14 cellular contexts compared by ENCODE assay signal in genomic region chr1:85135456-85135798, GRCh38.
DNase-seq lines count a peak whose midpoint lies in the region; ATAC-seq, FAIRE-seq and TF ChIP-seq lines count a peak whose summit lies in the region.
"Had no signal": no experiment of that assay in that cellular context is flagged by ENCODE, and none has a peak within 500 bp of the region (broad histone marks: within the 10 kb centered on the region; RNA-seq: fewer than 3 reads in every experiment).

No MANE protein-coding gene starts in this region.

- H3K27ac ChIP-seq in A549 (no peak overlapping the region), heart left ventricle (no peak overlapping the region)
- H3K27ac ChIP-seq: body of pancreas had no signal

- no peak overlapping the region for H3K4me3 Mint-ChIP-seq in WTC11
- H3K4me3 Mint-ChIP-seq: stimulated activated naive CD8-positive, alpha-beta T cell treated with anti-CD3 and anti-CD28 coated beads, Interleukin-15, Interleukin-2, amounts not matched to agents 100 ng/mL and 50 ng/mL, for 24 hours had no signal

- no peaks in the 10 kb centered on the region for H3K27me3 Mint-ChIP-seq in WTC11 (ENCODE audit: low read depth)

- H3K4me1 Mint-ChIP-seq in WTC11 = no peaks in the 10 kb centered on the region

- H3K9me3 Mint-ChIP-seq in WTC11 = no peaks in the 10 kb centered on the region
- H3K9me3 Mint-ChIP-seq: stimulated activated naive CD8-positive, alpha-beta T cell treated with anti-CD3 and anti-CD28 coated beads, Interleukin-15, Interleukin-2, amounts not matched to agents 100 ng/mL and 50 ng/mL, for 24 hours had no signal

- no peak for TF ChIP-seq POLR2A in A549 (IDR thresholded peaks at IDR 0.05; ENCODE audit: low read length)
- TF ChIP-seq POLR2A in heart left ventricle (IDR thresholded peaks at IDR 0.05) = no peak

- no peak for DNase-seq in A549 (ENCODE audit: low read depth in 1 of 2, low spot score in 1 of 2)
- peak; percentile 58 for DNase-seq in NCI-H128 (lab: John Stamatoyannopoulos, UW; ENCODE audit: unreplicated experiment)
- peak; percentile 78 for DNase-seq in NCI-H69 (lab: John Stamatoyannopoulos, UW)
- peak; percentile 13 for DNase-seq in epithelial cell of proximal tubule (ENCODE audit: low read depth)
- DNase-seq in heart left ventricle = no peak
- no peak for DNase-seq in NCI-H2171 treated with DMSO at 0.1 percent for 48 hours (lab: John Stamatoyannopoulos, UW)
- no peak for DNase-seq in WTC11 (ENCODE audit: low spot score)
- DNase-seq: effector CD4-positive, alpha-beta T cell; NCI-H2081 treated with DMSO at 0.1 percent for 48 hours; T-helper 1 cell had no signal

- intact Hi-C loops in heart left ventricle (cut with DNase I) = no loop called here

- H3K9me3 ChIP-seq in A549 (no peaks in the 10 kb centered on the region), heart left ventricle (no peaks in the 10 kb centered on the region)
- H3K9me3 ChIP-seq: body of pancreas, Caco-2 had no signal

- no peak for TF ChIP-seq CTCF in A549 (IDR thresholded peaks at IDR 0.05)
- TF ChIP-seq CTCF in epithelial cell of proximal tubule (conservative IDR thresholded peaks at IDR 0.05; ENCODE audit: low read depth, low read length) = no peak
- no peak for TF ChIP-seq CTCF in heart left ventricle (IDR thresholded peaks at IDR 0.05)
- no peak for TF ChIP-seq CTCF in WTC11 (IDR thresholded peaks at IDR 0.05)

- no peak for FAIRE-seq in A549 (lab: Jason Lieb, UNC)

- no peak for TF ChIP-seq RAD21 in A549 (conservative IDR thresholded peaks at IDR 0.05 in 1 of 2, IDR thresholded peaks at IDR 0.05 in 1 of 2)

- ATAC-seq in A549 (no peak), heart left ventricle (no peak), HG03108 (IDR thresholded peaks at IDR 0.05; ENCODE audit: unreplicated experiment) (no peak), WTC11 (no peak)
- ATAC-seq: body of pancreas had no signal

- H3K4me3 ChIP-seq in A549 = no peak overlapping the region
- no peak overlapping the region for H3K4me3 ChIP-seq in epithelial cell of proximal tubule (ENCODE audit: low read depth, low read length)
- no peak overlapping the region for H3K4me3 ChIP-seq in heart left ventricle
- H3K4me3 ChIP-seq: body of pancreas had no signal

- POLR2A ChIA-PET in A549 (lab: Yijun Ruan, JAX) = no interaction called here
- POLR2A ChIA-PET in WTC11 (lab: Charles Lee) = no interaction called here

- H3K36me3 ChIP-seq in heart left ventricle = no peaks in the 10 kb centered on the region

- 88% methylated on average over 1 of the region's 1 CpG for WGBS in A549 (ENCODE audit: missing lambda C conversion rate)
- WGBS in heart left ventricle, 4 donors = 94 to 98% (median 97%) methylated on average over 1 of the region's 1 CpG

- no peaks in the 10 kb centered on the region for H3K36me3 Mint-ChIP-seq in WTC11

- H3K4me1 ChIP-seq in A549 (peaks cover 15% of the 10 kb centered on the region), heart left ventricle (peaks cover 0 to 31% (median 0%) of the 10 kb centered on the region in 12 donors)

- H3K27ac Mint-ChIP-seq in WTC11 = no peak overlapping the region
- H3K27ac Mint-ChIP-seq: stimulated activated naive CD8-positive, alpha-beta T cell treated with anti-CD3 and anti-CD28 coated beads, Interleukin-15, Interleukin-2, amounts not matched to agents 100 ng/mL and 50 ng/mL, for 24 hours had no signal

- CTCF ChIA-PET in A549 (lab: Yijun Ruan, JAX) (interaction anchor here (0.8 kb wide), 1 partner anchor 144 kb away, joined by 4 read pairs; no protein-coding TSS in a partner anchor), WTC11 (lab: Charles Lee) (no interaction called here)

- no peaks in the 10 kb centered on the region for H3K27me3 ChIP-seq in heart left ventricle
- H3K27me3 ChIP-seq: body of pancreas had no signal

- 0 out of 3 replicates have a peak overlapping the region, but pooled peaks have one; percentile 10 for H3K4me2 ChIP-seq in A549

- no peak for TF ChIP-seq EP300 in A549 (IDR thresholded peaks at IDR 0.05)

TF ChIP-seq in A549, 52 proteins besides CTCF, POLR2A, EP300 and RAD21:
- TF ChIP-seq HES2 (IDR thresholded peaks at IDR 0.05) = no peak
- TF ChIP-seq EHMT2 (IDR thresholded peaks at IDR 0.05; ENCODE audit: low read depth) = no peak
- TF ChIP-seq JUNB (IDR thresholded peaks at IDR 0.05) = no peak
- TF ChIP-seq HEYL (CRISPR knock-in tag; IDR thresholded peaks at IDR 0.05) = no peak
- TF ChIP-seq MAX (IDR thresholded peaks at IDR 0.05) = no peak
- no peak for TF ChIP-seq MAZ (IDR thresholded peaks at IDR 0.05; ENCODE audit: borderline replicate concordance, low read depth, low read length)
- TF ChIP-seq KDM1A (IDR thresholded peaks at IDR 0.05; ENCODE audit: low read depth) = no peak
- TF ChIP-seq HOXB5 (CRISPR knock-in tag; IDR thresholded peaks at IDR 0.05) = no peak
- no peak for TF ChIP-seq CBX8 (IDR thresholded peaks at IDR 0.05)
- no peak for TF ChIP-seq ZFP36 (IDR thresholded peaks at IDR 0.05; ENCODE audit: borderline replicate concordance, partially characterized antibody)
- TF ChIP-seq PBX3 (IDR thresholded peaks at IDR 0.05) = no peak
- TF ChIP-seq CHD2 (IDR thresholded peaks at IDR 0.05; ENCODE audit: low read length, partially characterized antibody) = no peak
- no peak for TF ChIP-seq ZNF302 (CRISPR knock-in tag; IDR thresholded peaks at IDR 0.05)
- TF ChIP-seq HDAC2 (IDR thresholded peaks at IDR 0.05) = no peak

TF ChIP-seq in WTC11, 78 proteins besides CTCF, POLR2A, EP300 and RAD21:
- no peak for TF ChIP-seq PREB (CRISPR knock-in tag; IDR thresholded peaks at IDR 0.05; ENCODE audit: borderline replicate concordance)
- TF ChIP-seq RELA (CRISPR knock-in tag; IDR thresholded peaks at IDR 0.05; ENCODE audit: borderline replicate concordance) = no peak
- TF ChIP-seq FOXP1 (CRISPR knock-in tag; IDR thresholded peaks at IDR 0.05; ENCODE audit: borderline replicate concordance) = no peak
- TF ChIP-seq ZNF416 (CRISPR knock-in tag; IDR thresholded peaks at IDR 0.05) = no peak
- no peak for TF ChIP-seq PRRX2 (CRISPR knock-in tag; IDR thresholded peaks at IDR 0.05)
- no peak for TF ChIP-seq TP53 (CRISPR knock-in tag; IDR thresholded peaks at IDR 0.05)
- no peak for TF ChIP-seq TCF7 (CRISPR knock-in tag; IDR thresholded peaks at IDR 0.05; ENCODE audit: low read depth)
- TF ChIP-seq CBFB (CRISPR knock-in tag; IDR thresholded peaks at IDR 0.05; ENCODE audit: low read depth) = no peak

Comparison
In these comparisons a context has a peak if more than half of its experiments do, and no peak if none do; other contexts are left out.
1. DNase-seq: peak in NCI-H128 (single experiment), NCI-H69 (single experiment) and epithelial cell of proximal tubule (single experiment); none in A549 (0 of 2), heart left ventricle (0 of 5), NCI-H2171 treated with DMSO at 0.1 percent for 48 hours (single experiment) and WTC11 (single experiment).